Comparison of ENCODE assay signal across 8 cellular contexts in the genomic region with DNA sequence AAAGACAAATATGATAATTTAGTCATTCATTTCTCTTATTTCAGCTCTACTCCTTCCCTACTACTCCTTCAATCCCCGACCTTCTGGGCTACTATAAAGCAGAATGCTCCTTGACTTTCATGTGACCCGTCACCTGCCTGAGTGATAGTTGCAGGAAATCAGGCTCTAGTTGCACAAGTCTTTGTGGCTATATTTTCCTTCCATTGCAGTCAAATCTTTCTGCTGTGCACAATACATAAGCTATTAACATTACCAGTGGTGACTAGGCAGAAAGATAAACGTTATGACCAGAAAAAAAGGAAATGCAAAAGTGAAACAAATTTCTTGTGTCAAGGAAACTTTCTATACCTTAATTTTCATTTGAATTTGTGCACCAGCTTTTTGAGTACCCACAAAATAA. TPM values are rescaled to one million over a fixed set of nuclear protein-coding genes. Genes with fewer than 3 reads are reported as not detected.
A peak's percentile ranks its signal among the peaks of the same experiment; 100 is the strongest.
DNase-seq lines count a peak whose midpoint lies in the region; ATAC-seq and TF ChIP-seq lines count a peak whose summit lies in the region.

No MANE protein-coding gene starts in this region.

- H3K27me3 Mint-ChIP-seq in dendritic cell treated with granulocyte-macrophage colony-stimulating factor and Interleukin-4, amounts not matched to agents 40 ng/mL and 50 ng/mL, for 4 days = no peaks in the 10 kb centered on the region

- peak overlapping the region; percentile 92 for H3K27ac Mint-ChIP-seq in dendritic cell treated with granulocyte-macrophage colony-stimulating factor and Interleukin-4, amounts not matched to agents 40 ng/mL and 50 ng/mL, for 4 days

- H3K36me3 Mint-ChIP-seq in dendritic cell treated with granulocyte-macrophage colony-stimulating factor and Interleukin-4, amounts not matched to agents 40 ng/mL and 50 ng/mL, for 4 days (ENCODE audit: low read depth) = peaks cover 27% of the 10 kb centered on the region

- in situ Hi-C loops in Caki2 (cut with HindIII; ENCODE audit: low pct_unique_long_range_greater_than_20kb, low sequenced_read_pairs) = no loop called here

- intact Hi-C loops in dendritic cell treated with granulocyte-macrophage colony-stimulating factor and Interleukin-4, amounts not matched to agents 40 ng/mL and 50 ng/mL, for 4 days (cut with micrococcal nuclease) = loop anchor here (5.0 kb wide), 1 partner anchor 42 kb away; no protein-coding TSS in a partner anchor

- peaks cover 19% of the 10 kb centered on the region for H3K4me1 Mint-ChIP-seq in dendritic cell treated with granulocyte-macrophage colony-stimulating factor and Interleukin-4, amounts not matched to agents 40 ng/mL and 50 ng/mL, for 4 days (ENCODE audit: low read depth)

- ATAC-seq in GM21367 (IDR thresholded peaks at IDR 0.05; ENCODE audit: unreplicated experiment) (peak; percentile 56), HG03558 (IDR thresholded peaks at IDR 0.05; ENCODE audit: extremely low read depth, unreplicated experiment) (peak; percentile 55)

- CTCF ChIA-PET in HEK293T (lab: Yijun Ruan, JAX) = no interaction called here

- DNase-seq in Caki2 (ENCODE audit: low read depth) (peak; percentile 41), DMS 273 (lab: John Stamatoyannopoulos, UW; ENCODE audit: unreplicated experiment) (no peak), HEK293T (ENCODE audit: extremely low spot score) (no peak), AG20443 (ENCODE audit: low spot score) (no peak)
- no peak for DNase-seq in activated CD4-positive, CD25-positive, alpha-beta regulatory T cell treated with anti-CD3 and anti-CD28 coated beads, Interleukin-2, amount 50 U/mL, for 72 hours

- peak overlapping the region; percentile 97 for H3K4me3 Mint-ChIP-seq in dendritic cell treated with granulocyte-macrophage colony-stimulating factor and Interleukin-4, amounts not matched to agents 40 ng/mL and 50 ng/mL, for 4 days

- POLR2A ChIA-PET in HEK293T (lab: Yijun Ruan, JAX) = no interaction called here

- H3K9me3 Mint-ChIP-seq in dendritic cell treated with granulocyte-macrophage colony-stimulating factor and Interleukin-4, amounts not matched to agents 40 ng/mL and 50 ng/mL, for 4 days = no peaks in the 10 kb centered on the region

TF ChIP-seq in HEK293T, 16 proteins besides CTCF, POLR2A, EP300 and RAD21:
- no peak for TF ChIP-seq LEF1 (IDR thresholded peaks at IDR 0.05; ENCODE audit: borderline replicate concordance)
- no peak for TF ChIP-seq TARDBP (IDR thresholded peaks at IDR 0.05)
- TF ChIP-seq SP1 (IDR thresholded peaks at IDR 0.05) = no peak
- TF ChIP-seq FOXK2 (IDR thresholded peaks at IDR 0.05) = no peak
- TF ChIP-seq PKNOX1 (IDR thresholded peaks at IDR 0.05) = no peak
- TF ChIP-seq SUZ12 (IDR thresholded peaks at IDR 0.05) = no peak
- no peak for TF ChIP-seq NFRKB (IDR thresholded peaks at IDR 0.05)
- no peak for TF ChIP-seq CTBP1 (IDR thresholded peaks at IDR 0.05; ENCODE audit: borderline replicate concordance)
- no peak for TF ChIP-seq BHLHE40 (IDR thresholded peaks at IDR 0.05; ENCODE audit: borderline replicate concordance)
- no peak for TF ChIP-seq FOXM1 (IDR thresholded peaks at IDR 0.05; ENCODE audit: borderline replicate concordance)
- no peak for TF ChIP-seq HDGF (IDR thresholded peaks at IDR 0.05; ENCODE audit: borderline replicate concordance)
- no peak for TF ChIP-seq ARNT (IDR thresholded peaks at IDR 0.05)

RNA-seq across cellular contexts. Expression of gene SUCNR1, which starts 2.3 kb away (rescaled TPM):
- 0.47 TPM in 1 of 2 replicates, not detected in the other for total RNA-seq in Caki2 (2014; rRNA removed; shearing (Covaris generic); ENCODE audit: low replicate concordance)
